In the genomic region with DNA sequence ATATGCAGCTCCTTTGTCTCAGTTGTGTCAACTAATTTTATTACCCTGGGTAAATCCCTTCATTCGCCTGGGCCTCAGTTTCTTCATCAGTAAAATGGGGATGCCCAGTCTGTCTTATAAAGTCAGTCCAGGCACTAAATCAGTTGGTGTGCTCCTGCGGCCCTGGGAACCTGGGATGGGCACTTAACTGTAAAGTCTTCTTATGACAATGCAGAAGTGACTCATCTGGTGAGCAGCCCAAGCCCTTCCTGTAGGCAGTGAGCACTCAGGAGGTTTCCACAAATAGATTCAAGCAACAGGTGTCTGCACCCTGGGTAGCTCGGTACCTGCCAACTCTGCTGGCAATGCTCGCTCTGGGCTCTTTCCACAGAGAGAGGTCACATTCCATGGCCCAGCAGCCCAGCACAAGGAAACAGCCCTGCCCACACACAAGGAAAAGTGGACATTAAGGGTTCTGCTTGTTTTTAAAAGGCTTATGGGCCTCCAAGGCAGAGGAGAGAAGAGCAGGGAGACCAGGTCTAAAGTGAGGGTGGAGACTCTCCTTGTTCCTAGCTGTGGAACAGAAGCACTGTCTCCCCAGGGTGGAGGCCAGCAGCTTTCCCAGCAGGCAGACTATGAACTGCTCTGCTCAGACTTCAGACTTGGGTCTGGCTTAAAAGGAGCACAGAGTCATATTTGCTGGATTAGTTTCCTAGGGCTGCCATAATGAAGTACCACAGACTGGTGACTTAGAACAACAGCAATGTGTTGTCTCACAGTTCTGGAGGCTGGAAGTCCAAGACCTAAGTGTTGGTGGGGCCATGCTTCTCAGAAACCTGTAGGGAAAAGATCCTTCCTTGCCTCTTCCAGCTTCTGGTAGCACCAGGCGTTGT, we compare ENCODE assay signal across 8 cellular contexts.
DNase-seq lines count a peak whose midpoint lies in the region; ATAC-seq and TF ChIP-seq lines count a peak whose summit lies in the region.

No MANE protein-coding gene starts in this region.

- DNase-seq in EL (peak; percentile 79), brain microvascular endothelial cell (peak; percentile 64), osteoblast (ENCODE audit: insufficient read length, low spot score, missing footprints) (peak; percentile 41), Ammon's horn (ENCODE audit: low spot score) (no peak), globus pallidus (ENCODE audit: low spot score) (no peak), coronary artery (ENCODE audit: low spot score) (no peak)

- H3K36me3 ChIP-seq in brain microvascular endothelial cell (replicated peaks), result no peaks in the 10 kb centered on the region
- H3K36me3 ChIP-seq in osteoblast (ENCODE audit: insufficient read depth, low read length), result no peaks in the 10 kb centered on the region

- H3K27me3 ChIP-seq in brain microvascular endothelial cell (replicated peaks), result no peaks in the 10 kb centered on the region
- H3K27me3 ChIP-seq in osteoblast (ENCODE audit: insufficient read depth, low read length), result no peaks in the 10 kb centered on the region

- peaks cover 18% of the 10 kb centered on the region for H3K4me1 ChIP-seq in osteoblast (ENCODE audit: insufficient read depth, low read length)

- peak; percentile 95 for ATAC-seq in GM21423 (IDR thresholded peaks at IDR 0.05; ENCODE audit: unreplicated experiment)
- peak; percentile 98 for ATAC-seq in HG03520 (IDR thresholded peaks at IDR 0.05; ENCODE audit: unreplicated experiment)

- no peak overlapping the region for H3K4me2 ChIP-seq in osteoblast (ENCODE audit: insufficient read depth, low read length)

- no peaks in the 10 kb centered on the region for H3K79me2 ChIP-seq in osteoblast (ENCODE audit: insufficient read depth, low read length)

- no peaks in the 10 kb centered on the region for H3K9me3 ChIP-seq in osteoblast (ENCODE audit: low read depth, low read length)

- in situ Hi-C loops in brain microvascular endothelial cell (cut with HindIII; ENCODE audit: low pct_ligation_motif_present, low sequenced_read_pairs), result no loop called here

- H3K4me3 ChIP-seq in brain microvascular endothelial cell (ENCODE audit: low read depth, low read length) (no peak overlapping the region), osteoblast (ENCODE audit: insufficient read depth, low read length) (no peak overlapping the region), coronary artery (no peak overlapping the region)

- TF ChIP-seq CTCF in brain microvascular endothelial cell (IDR thresholded peaks at IDR 0.05; ENCODE audit: low read depth, low read length, missing control alignments) (no peak), osteoblast (IDR thresholded peaks at IDR 0.05; ENCODE audit: extremely low read depth, low read depth, low read length) (no peak), coronary artery (IDR thresholded peaks at IDR 0.05) (no peak)

- H3K27ac ChIP-seq in brain microvascular endothelial cell (no peak overlapping the region), osteoblast (ENCODE audit: low read depth, low read length) (peak overlapping the region; percentile 22), coronary artery (peak overlapping the region in 1 of 2 donors; percentile 1)

- no peaks in the 10 kb centered on the region for H4K20me1 ChIP-seq in osteoblast (ENCODE audit: insufficient read depth, low read length)

- H2AFZ ChIP-seq in osteoblast (ENCODE audit: low read length), result no peak overlapping the region

Comparison
In these comparisons a context has a peak if more than half of its experiments do, and no peak if none do; other contexts are left out.
1. DNase-seq: peak in EL (single experiment), brain microvascular endothelial cell (single experiment) and osteoblast (single experiment); none in Ammon's horn (single experiment), globus pallidus (single experiment) and coronary artery (single experiment).